2 cellular contexts compared by ENCODE assay signal in genomic region chr10:93912443-93912842, GRCh38.
TF ChIP-seq lines count a peak whose summit lies in the region.

No MANE protein-coding gene starts in this region.

TF ChIP-seq in liver, 16 proteins besides CTCF, POLR2A, EP300 and RAD21 (continued from another document):
- peak in 1 of 2 donors; percentile 42 for TF ChIP-seq RXRA (IDR thresholded peaks at IDR 0.05)
- TF ChIP-seq YY1 (IDR thresholded peaks at IDR 0.05) = peak; percentile 31
- no peak for TF ChIP-seq ATF3 (IDR thresholded peaks at IDR 0.05)
TF ChIP-seq in liver: peak in this region for 3.

TF ChIP-seq in HepG2, 621 proteins besides CTCF, POLR2A, EP300 and RAD21:
- TF ChIP-seq FOXK1 (CRISPR knock-in tag; IDR thresholded peaks at IDR 0.05; ENCODE audit: borderline replicate concordance, low read depth) (no peak), ZNF777 (CRISPR knock-in tag; IDR thresholded peaks at IDR 0.05) (no peak), ZNF17 (CRISPR knock-in tag; IDR thresholded peaks at IDR 0.05) (no peak), BRF2 (CRISPR knock-in tag; IDR thresholded peaks at IDR 0.05) (no peak), ZBTB26 (CRISPR knock-in tag; IDR thresholded peaks at IDR 0.05; ENCODE audit: borderline replicate concordance) (no peak), HNF4A (CRISPR knock-in tag; IDR thresholded peaks at IDR 0.05) (no peak), ZSCAN5A (CRISPR knock-in tag; IDR thresholded peaks at IDR 0.05; ENCODE audit: borderline replicate concordance) (no peak)
